ENCODE assay signal across 9 cellular contexts in the genomic region with DNA sequence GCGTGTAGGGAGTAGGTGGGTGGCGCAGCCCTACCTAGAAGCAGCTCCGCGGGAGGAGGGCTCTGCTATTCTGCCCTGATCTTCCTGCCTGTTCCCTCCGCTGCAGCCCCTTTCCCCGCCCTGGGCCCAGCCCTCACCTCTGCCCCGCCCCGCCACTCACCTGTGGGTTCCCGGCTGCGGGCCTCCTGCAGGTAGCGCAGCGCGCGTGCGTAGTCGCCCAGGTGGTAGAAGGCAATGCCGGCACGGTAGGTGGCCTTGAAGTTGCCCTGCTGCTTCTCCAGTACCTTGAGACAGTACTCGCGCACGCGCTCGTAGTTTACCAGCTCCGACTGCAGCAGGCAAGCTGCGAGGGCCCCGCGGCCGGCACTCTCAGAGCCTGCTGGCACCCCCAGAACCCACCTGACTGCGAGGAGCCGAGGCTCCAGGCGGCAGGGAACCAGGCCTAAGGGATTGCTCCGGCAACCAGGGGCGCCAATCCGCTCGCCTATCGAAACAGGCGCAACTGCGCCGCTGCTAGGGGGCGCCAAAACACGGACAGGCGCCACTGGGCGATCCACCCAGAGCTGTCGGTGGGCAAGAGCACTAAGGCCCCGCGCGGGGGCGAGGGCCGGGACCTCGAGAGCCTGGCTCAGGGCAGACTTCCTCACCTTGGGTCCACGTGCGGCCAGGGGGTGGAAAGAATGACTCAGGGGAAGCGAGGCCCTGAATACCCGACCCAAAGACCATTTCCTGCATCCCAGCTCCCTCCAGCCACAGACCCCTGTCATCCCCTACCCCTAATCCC. TPM values are rescaled to one million over a fixed set of nuclear protein-coding genes. Genes with fewer than 3 reads are reported as not detected.
A peak's percentile ranks its signal among the peaks of the same experiment; 100 is the strongest.
DNase-seq lines count a peak whose midpoint lies in the region; ATAC-seq and TF ChIP-seq lines count a peak whose summit lies in the region.
"Had no signal": no experiment of that assay in that cellular context is flagged by ENCODE, and none has a peak within 500 bp of the region (broad histone marks: within the 10 kb centered on the region; RNA-seq: fewer than 3 reads in every experiment).

No MANE protein-coding gene starts in this region.

- TF ChIP-seq CTCF in GM13976 (IDR thresholded peaks at IDR 0.05; ENCODE audit: borderline replicate concordance, control extremely low read depth, extremely low read depth, insufficient read depth, missing control alignments) = peak; percentile 16
- TF ChIP-seq CTCF in endodermal cell (conservative IDR thresholded peaks at IDR 0.05) = peak; percentile 81
- TF ChIP-seq CTCF in prostate gland (IDR thresholded peaks at IDR 0.05) = peak in 1 of 4 experiments; percentile 38

- H3K36me3 ChIP-seq in endodermal cell (ENCODE audit: control insufficient read depth, insufficient read depth, low read length) (no peaks in the 10 kb centered on the region), prostate gland (no peaks in the 10 kb centered on the region), aorta (ENCODE audit: control insufficient read depth in 1 of 2, insufficient read depth in 2 of 2, low read length in 1 of 2) (no peaks in the 10 kb centered on the region)

- H3K9me3 ChIP-seq in endodermal cell (ENCODE audit: control insufficient read depth, low read length) (no peaks in the 10 kb centered on the region), prostate gland (no peaks in the 10 kb centered on the region), aorta (ENCODE audit: control insufficient read depth, low read length) (no peaks in the 10 kb centered on the region)

- ATAC-seq in aorta (ENCODE audit: low FRiP score) (no peak), GM18519 (IDR thresholded peaks at IDR 0.05; ENCODE audit: low FRiP score, unreplicated experiment) (no peak)

- intact Hi-C loops in prostate gland (cut with DNase I) (no loop called here), aorta (cut with DNase I) (loop anchor here in 1 of 2 donors (5.0 kb wide), 1 partner anchor 370 kb away; the partner anchor contains the start of gene FBL)
- intact Hi-C loops in activated T-helper 2 cell treated with anti-CD3 and anti-CD28 coated beads, Interferon-gamma antibody, Interleukin-2, Interleukin-4, amounts not matched to agents 10 μg/mL and 5 μg/mL and 100 μg/mL, durations not matched to agents 14 hours and 24 hours and 36 hours (cut with micrococcal nuclease) = no loop called here

- H3K4me3 ChIP-seq in endodermal cell (ENCODE audit: low read length) (no peak overlapping the region), prostate gland (peak overlapping the region in 1 of 2 donors; percentile 3), aorta (ENCODE audit: low read length in 2 of 2) (no peak overlapping the region)

- in situ Hi-C loops in GM13976 (cut with MboI; ENCODE audit: low sequenced_read_pairs, unreplicated experiment) = no loop called here

- H3K27me3 Mint-ChIP-seq in endodermal cell (ENCODE audit: insufficient read depth) = peaks cover 51% of the 10 kb centered on the region
- H3K27me3 Mint-ChIP-seq in activated T-helper 2 cell treated with anti-CD3 and anti-CD28 coated beads, Interferon-gamma antibody, Interleukin-2, Interleukin-4, amounts not matched to agents 10 μg/mL and 5 μg/mL and 100 μg/mL, durations not matched to agents 14 hours and 24 hours and 36 hours (ENCODE audit: low read depth) = peaks cover 33% of the 10 kb centered on the region

- no peaks in the 10 kb centered on the region for H3K4me1 Mint-ChIP-seq in endodermal cell
- peaks cover 10% of the 10 kb centered on the region for H3K4me1 Mint-ChIP-seq in activated T-helper 2 cell treated with anti-CD3 and anti-CD28 coated beads, Interferon-gamma antibody, Interleukin-2, Interleukin-4, amounts not matched to agents 10 μg/mL and 5 μg/mL and 100 μg/mL, durations not matched to agents 14 hours and 24 hours and 36 hours (ENCODE audit: low read depth)

- H3K4me3 Mint-ChIP-seq in endodermal cell = peak overlapping the region; percentile 38
- H3K4me3 Mint-ChIP-seq in activated T-helper 2 cell treated with anti-CD3 and anti-CD28 coated beads, Interferon-gamma antibody, Interleukin-2, Interleukin-4, amounts not matched to agents 10 μg/mL and 5 μg/mL and 100 μg/mL, durations not matched to agents 14 hours and 24 hours and 36 hours (ENCODE audit: low read depth) = no peak overlapping the region

- peaks cover 5% of the 10 kb centered on the region for H3K36me3 Mint-ChIP-seq in endodermal cell (ENCODE audit: low read depth)
- no peaks in the 10 kb centered on the region for H3K36me3 Mint-ChIP-seq in activated T-helper 2 cell treated with anti-CD3 and anti-CD28 coated beads, Interferon-gamma antibody, Interleukin-2, Interleukin-4, amounts not matched to agents 10 μg/mL and 5 μg/mL and 100 μg/mL, durations not matched to agents 14 hours and 24 hours and 36 hours (ENCODE audit: low read depth)

- no peak for TF ChIP-seq POLR2A in prostate gland (IDR thresholded peaks at IDR 0.05)

- peaks cover 52% of the 10 kb centered on the region for H3K27me3 ChIP-seq in endodermal cell (ENCODE audit: control insufficient read depth, insufficient read depth, low read length, poor library complexity, severe bottlenecking)
- H3K27me3 ChIP-seq in prostate gland (replicated peaks; ENCODE audit: insufficient read depth) = peaks cover 7% of the 10 kb centered on the region
- no peaks in the 10 kb centered on the region for H3K27me3 ChIP-seq in aorta (ENCODE audit: control insufficient read depth in 1 of 2, insufficient read depth in 2 of 2, low read length in 1 of 2)

- DNase-seq in GM13976 (ENCODE audit: low spot score) (no peak), NCI-H2171 treated with DMSO at 0.1 percent for 48 hours (lab: John Stamatoyannopoulos, UW) (peak; percentile 83), endodermal cell (peak; percentile 92), prostate gland (ENCODE audit: low spot score) (peak; percentile 40), glomerular visceral epithelial cell (ENCODE audit: extremely low spot score) (no peak), aorta (no peak)
- no peak for DNase-seq in activated T-helper 2 cell treated with anti-CD3 and anti-CD28 coated beads, Interferon-gamma antibody, Interleukin-2, Interleukin-4, amounts not matched to agents 10 μg/mL and 5 μg/mL and 100 μg/mL, durations not matched to agents 14 hours and 24 hours and 36 hours (ENCODE audit: low spot score)

- peaks cover 4% of the 10 kb centered on the region for H3K9me3 Mint-ChIP-seq in endodermal cell
- H3K9me3 Mint-ChIP-seq in activated T-helper 2 cell treated with anti-CD3 and anti-CD28 coated beads, Interferon-gamma antibody, Interleukin-2, Interleukin-4, amounts not matched to agents 10 μg/mL and 5 μg/mL and 100 μg/mL, durations not matched to agents 14 hours and 24 hours and 36 hours = peaks cover 5% of the 10 kb centered on the region

- H3K9ac ChIP-seq in endodermal cell (ENCODE audit: extremely low read depth, low read length, poor library complexity, severe bottlenecking) = no peak overlapping the region

- WGBS in endodermal cell (ENCODE audit: insufficient coverage in 1 of 2, insufficient read length in 1 of 2), 2 experiments = 45 to 46% methylated on average over 29 to 53 of the region's 54 CpGs
- WGBS in prostate gland = 7% methylated on average over 54 of the region's 54 CpGs
- 7% methylated on average over 48 to 54 of the region's 54 CpGs for WGBS in aorta, 2 donors

- H3K4me1 ChIP-seq in endodermal cell (ENCODE audit: control insufficient read depth, insufficient read depth, low read length) (no peaks in the 10 kb centered on the region), prostate gland (replicated peaks) (no peaks in the 10 kb centered on the region), aorta (ENCODE audit: control insufficient read depth in 1 of 2, insufficient read depth in 2 of 2, low read length in 2 of 2) (no peaks in the 10 kb centered on the region)

- H3K27ac ChIP-seq in endodermal cell (ENCODE audit: low read depth, low read length) = no peak overlapping the region
- H3K27ac ChIP-seq in prostate gland = no peak overlapping the region
- H3K27ac ChIP-seq in aorta (ENCODE audit: low read depth in 1 of 2, low read length in 2 of 2) = no peak overlapping the region

- no peak overlapping the region for H3K27ac Mint-ChIP-seq in endodermal cell
- no peak overlapping the region for H3K27ac Mint-ChIP-seq in activated T-helper 2 cell treated with anti-CD3 and anti-CD28 coated beads, Interferon-gamma antibody, Interleukin-2, Interleukin-4, amounts not matched to agents 10 μg/mL and 5 μg/mL and 100 μg/mL, durations not matched to agents 14 hours and 24 hours and 36 hours

RNA-seq across cellular contexts. Expression of gene TTC9B, which starts 1.0 kb away (rescaled TPM):
- total RNA-seq in endodermal cell (not detected), prostate gland (not detected), aorta (not detected)
- polyA plus RNA-seq in endodermal cell (2013, experiment 1 of 2) = 1.3 TPM
- 0.91 TPM for polyA plus RNA-seq in endodermal cell (2013, experiment 2 of 2)
- polyA plus RNA-seq in aorta = under 1 TPM in 1 of 2 donors, not detected in 1; 0.26 TPM
- total RNA-seq in activated T-helper 2 cell treated with anti-CD3 and anti-CD28 coated beads, Interferon-gamma antibody, Interleukin-2, Interleukin-4, amounts not matched to agents 10 μg/mL and 5 μg/mL and 100 μg/mL, durations not matched to agents 14 hours and 24 hours and 36 hours = not detected in 2 replicates
- total RNA-seq: M059J had no signal

RNA-seq across cellular contexts. Expression of gene CCNP, which starts 9.3 kb away (rescaled TPM):
- total RNA-seq in endodermal cell (1 to 10 TPM in 1 of 2 donors, under 1 TPM in 1; 0.73 to 1.4 TPM), prostate gland (under 1 TPM; 0.82 to 0.85 TPM), aorta (under 1 TPM; 0.42 to 0.81 TPM)
- polyA plus RNA-seq in endodermal cell (2013, experiment 1 of 2) = 0.21 TPM
- polyA plus RNA-seq in endodermal cell (2013, experiment 2 of 2) = 0.41 TPM
- polyA plus RNA-seq in aorta = under 1 TPM; 0.31 to 0.50 TPM
- 0.25 TPM in 1 of 2 replicates, not detected in the other for total RNA-seq in activated T-helper 2 cell treated with anti-CD3 and anti-CD28 coated beads, Interferon-gamma antibody, Interleukin-2, Interleukin-4, amounts not matched to agents 10 μg/mL and 5 μg/mL and 100 μg/mL, durations not matched to agents 14 hours and 24 hours and 36 hours
- total RNA-seq: M059J had no signal

RNA-seq across cellular contexts. Expression of gene MAP3K10, which starts 26.0 kb away (rescaled TPM):
- total RNA-seq in endodermal cell (10 to 100 TPM; 35.2 to 39.3 TPM), prostate gland (10 to 100 TPM; 10.5 to 23.8 TPM), aorta (10 to 100 TPM; 21.1 to 28.8 TPM)
- polyA plus RNA-seq in endodermal cell (2013, experiment 1 of 2) = 23.2 TPM
- 23.8 TPM for polyA plus RNA-seq in endodermal cell (2013, experiment 2 of 2)
- polyA plus RNA-seq in aorta = 10 to 100 TPM in 1 of 2 donors, 1 to 10 TPM in 1; 7.0 to 19.9 TPM
- total RNA-seq in activated T-helper 2 cell treated with anti-CD3 and anti-CD28 coated beads, Interferon-gamma antibody, Interleukin-2, Interleukin-4, amounts not matched to agents 10 μg/mL and 5 μg/mL and 100 μg/mL, durations not matched to agents 14 hours and 24 hours and 36 hours = 20.0 and 21.7 TPM in 2 replicates

Comparison
In these comparisons a context has a peak if more than half of its experiments do, and no peak if none do; other contexts are left out.
1. DNase-seq: peak in NCI-H2171 treated with DMSO at 0.1 percent for 48 hours (single experiment), endodermal cell (single experiment) and prostate gland (single experiment); none in GM13976 (single experiment), glomerular visceral epithelial cell (single experiment), aorta (0 of 2) and activated T-helper 2 cell treated with anti-CD3 and anti-CD28 coated beads, Interferon-gamma antibody, Interleukin-2, Interleukin-4, amounts not matched to agents 10 μg/mL and 5 μg/mL and 100 μg/mL, durations not matched to agents 14 hours and 24 hours and 36 hours (single experiment).